Comparison of ENCODE assay signal across 13 cellular contexts in genomic region chr21:45985471-45986315, GRCh38. TPM values are rescaled to one million over a fixed set of nuclear protein-coding genes. Genes with fewer than 3 reads are reported as not detected.
DNase-seq lines count a peak whose midpoint lies in the region; ATAC-seq and TF ChIP-seq lines count a peak whose summit lies in the region.
"Had no signal": no experiment of that assay in that cellular context is flagged by ENCODE, and none has a peak within 500 bp of the region (broad histone marks: within the 10 kb centered on the region; RNA-seq: fewer than 3 reads in every experiment).

No MANE protein-coding gene starts in this region.

- H3K4me3 ChIP-seq in fibroblast of lung (replicated peaks in 1 of 4; ENCODE audit: control extremely low read depth in 1 of 4, insufficient read depth in 1 of 4, low read depth in 3 of 4, low read length in 4 of 4) = peak overlapping the region in 2 of 4 experiments; percentile 14 to 97
- no peak overlapping the region for H3K4me3 ChIP-seq in osteoblast (ENCODE audit: insufficient read depth, low read length)

- peaks cover 10% of the 10 kb centered on the region for H3K4me1 Mint-ChIP-seq in stimulated activated effector memory CD8-positive, alpha-beta T cell treated with anti-CD3 and anti-CD28 coated beads, Interleukin-12 subunit alpha, Interleukin-12 subunit beta, amount 100 ng/mL, for 72 hours

- H3K4me1 ChIP-seq in fibroblast of lung (ENCODE audit: control insufficient read depth, extremely low read depth, insufficient read depth, low read length) (peaks cover 23% of the 10 kb centered on the region), osteoblast (ENCODE audit: insufficient read depth, low read length) (peaks cover 19% of the 10 kb centered on the region)

- H3K9me3 Mint-ChIP-seq in stimulated activated effector memory CD8-positive, alpha-beta T cell treated with anti-CD3 and anti-CD28 coated beads, Interleukin-12 subunit alpha, Interleukin-12 subunit beta, amount 100 ng/mL, for 72 hours = peaks cover 3% of the 10 kb centered on the region
- H3K9me3 Mint-ChIP-seq: activated T-helper 2 cell treated with anti-CD3 and anti-CD28 coated beads, Interferon-gamma antibody, Interleukin-2, Interleukin-4, amounts not matched to agents 10 μg/mL and 5 μg/mL and 100 μg/mL, durations not matched to agents 14 hours and 24 hours and 36 hours; naive thymus-derived CD8-positive, alpha-beta T cell had no signal

- H4K20me1 ChIP-seq in fibroblast of lung (ENCODE audit: control insufficient read depth, extremely low read depth, insufficient read depth, low read length) (no peaks in the 10 kb centered on the region), osteoblast (ENCODE audit: insufficient read depth, low read length) (peaks cover 38% of the 10 kb centered on the region)

- H3K36me3 Mint-ChIP-seq in stimulated activated effector memory CD8-positive, alpha-beta T cell treated with anti-CD3 and anti-CD28 coated beads, Interleukin-12 subunit alpha, Interleukin-12 subunit beta, amount 100 ng/mL, for 72 hours = no peaks in the 10 kb centered on the region

- no peak overlapping the region for H2AFZ ChIP-seq in fibroblast of lung (ENCODE audit: low read length)
- no peak overlapping the region for H2AFZ ChIP-seq in osteoblast (ENCODE audit: low read length)

- peaks cover 69% of the 10 kb centered on the region for H3K36me3 ChIP-seq in fibroblast of lung (ENCODE audit: control insufficient read depth, insufficient read depth, low read length)
- H3K36me3 ChIP-seq in osteoblast (ENCODE audit: insufficient read depth, low read length) = peaks cover 69% of the 10 kb centered on the region

- H3K4me3 Mint-ChIP-seq in stimulated activated effector memory CD8-positive, alpha-beta T cell treated with anti-CD3 and anti-CD28 coated beads, Interleukin-12 subunit alpha, Interleukin-12 subunit beta, amount 100 ng/mL, for 72 hours = no peak overlapping the region

- H3K27ac ChIP-seq in fibroblast of lung (ENCODE audit: insufficient read depth, low read length) (peak overlapping the region; percentile 40), osteoblast (ENCODE audit: low read depth, low read length) (peak overlapping the region; percentile 52)

- DNase-seq in Right ventricle myocardium superior (peak; percentile 42), cardiac septum (ENCODE audit: low spot score) (no peak), fibroblast of lung (ENCODE audit: low read depth in 2 of 2) (no peak), osteoblast (ENCODE audit: insufficient read length, low spot score, missing footprints) (peak; percentile 92), NCI-H446 (lab: John Stamatoyannopoulos, UW) (no peak)
- no peak for DNase-seq in activated T-cell treated with anti-CD3 and anti-CD28 coated beads, Interleukin-2, amount 50 U/mL, for 1 hour
- DNase-seq in stimulated activated effector memory CD8-positive, alpha-beta T cell treated with anti-CD3 and anti-CD28 coated beads, Interleukin-12 subunit alpha, Interleukin-12 subunit beta, amount 100 ng/mL, for 72 hours (ENCODE audit: low spot score in 2 of 2) = no peak
- DNase-seq: MV-4-11, SW 1271 had no signal

- no peaks in the 10 kb centered on the region for H3K9me3 ChIP-seq in fibroblast of lung (ENCODE audit: control insufficient read depth, insufficient read depth, low read depth, low read length)
- H3K9me3 ChIP-seq in osteoblast (ENCODE audit: low read depth, low read length) = no peaks in the 10 kb centered on the region

- no peak overlapping the region for H3K27ac Mint-ChIP-seq in stimulated activated effector memory CD8-positive, alpha-beta T cell treated with anti-CD3 and anti-CD28 coated beads, Interleukin-12 subunit alpha, Interleukin-12 subunit beta, amount 100 ng/mL, for 72 hours
- H3K27ac Mint-ChIP-seq: activated T-helper 2 cell treated with anti-CD3 and anti-CD28 coated beads, Interferon-gamma antibody, Interleukin-2, Interleukin-4, amounts not matched to agents 10 μg/mL and 5 μg/mL and 100 μg/mL, durations not matched to agents 14 hours and 24 hours and 36 hours had no signal

- H3K27me3 ChIP-seq in fibroblast of lung (ENCODE audit: control insufficient read depth, insufficient read depth, low read length) = no peaks in the 10 kb centered on the region
- H3K27me3 ChIP-seq in osteoblast (ENCODE audit: insufficient read depth, low read length) = no peaks in the 10 kb centered on the region

- no peak for ATAC-seq in Right ventricle myocardium superior (ENCODE audit: poor library complexity)
- ATAC-seq in stimulated activated effector memory CD8-positive, alpha-beta T cell treated with anti-CD3 and anti-CD28 coated beads, Interleukin-12 subunit alpha, Interleukin-12 subunit beta, amount 100 ng/mL, for 72 hours = no peak
- ATAC-seq in HG03139 (IDR thresholded peaks at IDR 0.05; ENCODE audit: unreplicated experiment) = no peak
- ATAC-seq: activated CD4-positive, CD25-positive, alpha-beta regulatory T cell treated with anti-CD3 and anti-CD28 coated beads, Interleukin-2, amount 50 U/mL, for 24 hours; naive thymus-derived CD8-positive, alpha-beta T cell had no signal

- H3K79me2 ChIP-seq in fibroblast of lung (ENCODE audit: control insufficient read depth, insufficient read depth, low read length) (peaks cover 81% of the 10 kb centered on the region), osteoblast (ENCODE audit: insufficient read depth, low read length) (peaks cover 86% of the 10 kb centered on the region)

- H3K4me2 ChIP-seq in fibroblast of lung (ENCODE audit: extremely low read depth, insufficient read depth, low read length) (peak overlapping the region; percentile 40), osteoblast (ENCODE audit: insufficient read depth, low read length) (peak overlapping the region; percentile 82)

- H3K9ac ChIP-seq in fibroblast of lung (ENCODE audit: insufficient read depth, low read length) = no peak overlapping the region

- intact Hi-C loops in Right ventricle myocardium superior (cut with DNase I) = loop anchor here (10.0 kb wide), 1 partner anchor 69 kb away; no protein-coding TSS in a partner anchor
- intact Hi-C loops in cardiac septum (cut with DNase I) = no loop called here

- no peak for TF ChIP-seq CTCF in fibroblast of lung (conservative IDR thresholded peaks at IDR 0.05 in 1 of 2, IDR thresholded peaks at IDR 0.05 in 1 of 2; ENCODE audit: low read depth in 1 of 2, low read length in 2 of 2)
- TF ChIP-seq CTCF in osteoblast (IDR thresholded peaks at IDR 0.05; ENCODE audit: extremely low read depth, low read depth, low read length) = no peak

RNA-seq across cellular contexts. Expression of gene COL6A1, which starts 4.1 kb away (rescaled TPM):
- total RNA-seq in Right ventricle myocardium superior = 173 TPM
- total RNA-seq in cardiac septum = 140 TPM
- total RNA-seq in fibroblast of lung = 623 and 645 TPM in 2 replicates
- polyA plus RNA-seq in fibroblast of lung = 621 and 1,137 TPM in 2 replicates
- polyA plus RNA-seq in fibroblast of lung (2012) = 1,146 and 2,228 TPM in 2 replicates
- polyA minus RNA-seq in fibroblast of lung (ENCODE audit: low replicate concordance) = 1,147 and 1,843 TPM in 2 replicates
- 1,531 and 1,612 TPM in 2 replicates for total RNA-seq in osteoblast

Comparison
In these comparisons a context has a peak if more than half of its experiments do, and no peak if none do; other contexts are left out.
1. DNase-seq: peak in Right ventricle myocardium superior (single experiment) and osteoblast (single experiment); none in cardiac septum (single experiment), fibroblast of lung (0 of 2), activated T-cell treated with anti-CD3 and anti-CD28 coated beads, Interleukin-2, amount 50 U/mL, for 1 hour (single experiment), stimulated activated effector memory CD8-positive, alpha-beta T cell treated with anti-CD3 and anti-CD28 coated beads, Interleukin-12 subunit alpha, Interleukin-12 subunit beta, amount 100 ng/mL, for 72 hours (0 of 2) and NCI-H446 (0 of 2).